Comparison of ENCODE assay signal across 20 cellular contexts in the genomic region with DNA sequence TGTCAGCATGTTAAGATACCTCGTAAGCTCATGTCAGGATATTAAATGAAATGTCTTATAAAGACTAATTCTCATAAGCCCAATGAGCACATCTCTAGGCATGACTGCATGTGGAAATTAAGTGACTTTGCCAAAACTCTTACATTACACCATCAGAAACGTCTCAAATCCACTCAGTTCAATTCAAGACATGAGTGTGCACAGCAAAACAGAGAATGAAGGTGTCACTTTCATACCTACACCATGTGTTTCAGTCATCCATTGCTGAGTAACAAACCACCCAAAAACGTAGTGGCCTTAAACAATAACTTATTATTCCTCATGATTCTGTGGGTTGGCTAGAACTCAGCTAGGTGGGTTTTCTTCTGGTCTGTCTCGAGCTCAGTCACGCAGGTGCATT.
"Had no signal": no experiment of that assay in that cellular context is flagged by ENCODE, and none has a peak within 500 bp of the region (broad histone marks: within the 10 kb centered on the region; RNA-seq: fewer than 3 reads in every experiment).

No MANE protein-coding gene starts in this region.

- DNase-seq: activated CD4-positive, alpha-beta T cell treated with anti-CD3 and anti-CD28 coated beads, Interleukin-2, amount 50 U/mL, for 1 hour; activated CD8-positive, alpha-beta memory T cell treated with anti-CD3 and anti-CD28 coated beads, Interleukin-2, amount 50 U/mL, for 4 hours; activated CD8-positive, alpha-beta T cell treated with anti-CD3 and anti-CD28 coated beads for 36 hours; activated gamma-delta T cell treated with Interleukin-2 at 50 U/mL for 16 hours; activated naive CD4-positive, alpha-beta T cell treated with anti-CD3 and anti-CD28 coated beads, Interleukin-2, amount 50 U/mL, for 16 hours; aorta; caudate nucleus; KG1; NCI-H1048; NCI-H146; NCI-H187 treated with DMSO at 0.1 percent for 48 hours; NCI-H2081 treated with DMSO at 0.1 percent for 48 hours; NCI-H2227 treated with DMSO at 0.1 percent for 48 hours; NCI-H526 treated with DMSO at 0.1 percent for 48 hours; NCI-H82; SIG-M5; T-helper 17 cell; T-helper 9 cell had no signal

- ATAC-seq: activated CD8-positive, alpha-beta T cell treated with anti-CD3 and anti-CD28 coated beads for 36 hours; T-helper 17 cell; WTC11 had no signal

- H3K27ac Mint-ChIP-seq: activated CD8-positive, alpha-beta T cell treated with anti-CD3 and anti-CD28 coated beads for 36 hours; activated T-helper 2 cell treated with anti-CD3 and anti-CD28 coated beads, Interferon-gamma antibody, Interleukin-2, Interleukin-4, amounts not matched to agents 10 μg/mL and 5 μg/mL and 100 μg/mL, durations not matched to agents 14 hours and 24 hours and 36 hours; T-helper 17 cell; WTC11 had no signal

- H3K4me1 Mint-ChIP-seq: T-helper 17 cell had no signal

- H3K27me3 Mint-ChIP-seq: activated CD8-positive, alpha-beta T cell treated with anti-CD3 and anti-CD28 coated beads for 36 hours; T-helper 17 cell had no signal

- H3K9me3 Mint-ChIP-seq: activated CD8-positive, alpha-beta T cell treated with anti-CD3 and anti-CD28 coated beads for 36 hours; activated T-helper 2 cell treated with anti-CD3 and anti-CD28 coated beads, Interferon-gamma antibody, Interleukin-2, Interleukin-4, amounts not matched to agents 10 μg/mL and 5 μg/mL and 100 μg/mL, durations not matched to agents 14 hours and 24 hours and 36 hours had no signal

- H3K4me3 Mint-ChIP-seq: activated CD8-positive, alpha-beta T cell treated with anti-CD3 and anti-CD28 coated beads for 36 hours; T-helper 17 cell; WTC11 had no signal
